ENCODE assay signal across 17 cellular contexts in the genomic region with DNA sequence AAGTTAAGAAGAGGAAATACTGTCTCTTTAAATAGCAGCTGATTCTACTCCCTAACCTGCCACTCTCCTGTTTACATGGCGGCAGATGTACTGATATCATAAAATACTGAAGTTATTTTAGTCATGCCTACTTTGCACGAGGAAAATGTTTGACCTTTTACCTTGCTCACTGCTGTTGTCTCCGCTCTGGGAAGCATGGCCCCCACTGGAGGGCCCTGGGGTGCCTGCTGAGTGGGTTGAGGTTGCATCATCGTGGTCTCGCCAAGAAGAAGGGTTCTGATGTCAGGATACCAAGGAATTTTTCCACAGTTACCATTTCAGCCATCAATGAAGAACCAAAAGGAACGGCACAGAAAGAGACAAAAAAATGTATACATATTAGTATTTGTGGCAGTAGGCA. TPM values are rescaled to one million over a fixed set of nuclear protein-coding genes. Genes with fewer than 3 reads are reported as not detected.
DNase-seq lines count a peak whose midpoint lies in the region; ATAC-seq, FAIRE-seq and TF ChIP-seq lines count a peak whose summit lies in the region.
"Had no signal": no experiment of that assay in that cellular context is flagged by ENCODE, and none has a peak within 500 bp of the region (broad histone marks: within the 10 kb centered on the region; RNA-seq: fewer than 3 reads in every experiment).

No MANE protein-coding gene starts in this region.

- no peaks in the 10 kb centered on the region for H3K9me3 Mint-ChIP-seq in activated CD4-positive, alpha-beta T cell treated with anti-CD3 and anti-CD28 coated beads for 36 hours (ENCODE audit: low read depth)

- no peak overlapping the region for H3K4me2 ChIP-seq in HepG2 (ENCODE audit: low read depth, low read length)
- H3K4me2 ChIP-seq: A549 had no signal

- H3K36me3 ChIP-seq in HepG2 (replicated peaks in 1 of 2; ENCODE audit: control insufficient read depth in 1 of 2, insufficient read depth in 2 of 2, low read length in 2 of 2) (peaks cover 0 to 23% of the 10 kb centered on the region in 2 experiments; a peak in 4 of 5 replicates), right lobe of liver (peaks cover 0 to 16% (median 6%) of the 10 kb centered on the region in 4 donors), left ventricle myocardium inferior (peaks cover 12% of the 10 kb centered on the region), muscle layer of duodenum (ENCODE audit: control insufficient read depth in 1 of 2, insufficient read depth in 2 of 2, low read length in 2 of 2) (peaks cover 0 to 17% of the 10 kb centered on the region in 2 donors), A673 (ENCODE audit: insufficient read depth, low read length, poor library complexity, severe bottlenecking) (no peaks in the 10 kb centered on the region)

- H3K36me3 Mint-ChIP-seq in activated CD4-positive, alpha-beta T cell treated with anti-CD3 and anti-CD28 coated beads for 36 hours (ENCODE audit: low read depth): no peaks in the 10 kb centered on the region

- no peak overlapping the region for H3K4me3 Mint-ChIP-seq in activated CD4-positive, alpha-beta T cell treated with anti-CD3 and anti-CD28 coated beads for 36 hours

- ATAC-seq in HepG2: no peak
- no peak for ATAC-seq in right lobe of liver
- ATAC-seq in activated CD4-positive, alpha-beta T cell treated with anti-CD3 and anti-CD28 coated beads for 36 hours: no peak
- ATAC-seq: A549, GM12878 had no signal

- H3K9ac ChIP-seq in HepG2 (ENCODE audit: insufficient read depth, low read depth, low read length): no peak overlapping the region
- H3K9ac ChIP-seq: GM23248 had no signal

- TF ChIP-seq RAD21 in HepG2 (CRISPR knock-in tag; IDR thresholded peaks at IDR 0.05): no peak

- POLR2A ChIA-PET in HepG2 (lab: Yijun Ruan, JAX) (no interaction called here), A673 (lab: Charles Lee; ENCODE audit: low non-redundant PET) (no interaction called here)
- POLR2A ChIA-PET in activated CD4-positive, alpha-beta T cell treated with anti-CD3 and anti-CD28 coated beads for 36 hours (lab: Charles Lee): no interaction called here

- in situ Hi-C loops in HepG2 (cut with HindIII; ENCODE audit: extremely low pct_ligation_motif_present, low pct_unique_long_range_greater_than_20kb): no loop called here

- H3K9me3 ChIP-seq in HepG2 (ENCODE audit: low read length): no peaks in the 10 kb centered on the region
- H3K9me3 ChIP-seq in right lobe of liver: no peaks in the 10 kb centered on the region
- H3K9me3 ChIP-seq in left ventricle myocardium inferior (replicated peaks): no peaks in the 10 kb centered on the region
- no peaks in the 10 kb centered on the region for H3K9me3 ChIP-seq in muscle layer of duodenum (ENCODE audit: control insufficient read depth in 1 of 2, low read length in 2 of 2)
- no peaks in the 10 kb centered on the region for H3K9me3 ChIP-seq in A673 (ENCODE audit: low read depth, low read length, poor library complexity, severe bottlenecking)
- H3K9me3 ChIP-seq: A549 had no signal

- BruUV-seq in HepG2 (replicated peaks; lab: Mats Ljungman, UMichigan): no TSS peak
- no TSS peak for BruUV-seq in A673 (replicated peaks; lab: Mats Ljungman, UMichigan)

- intact Hi-C loops in HepG2 (cut with micrococcal nuclease; ENCODE audit: unreplicated experiment): no loop called here
- intact Hi-C loops in right lobe of liver (cut with DNase I): no loop called here
- intact Hi-C loops in left ventricle myocardium inferior (cut with micrococcal nuclease): no loop called here
- intact Hi-C loops in activated CD4-positive, alpha-beta T cell treated with anti-CD3 and anti-CD28 coated beads for 36 hours (cut with DNase I, micrococcal nuclease): no loop called here
- intact Hi-C loops in A673 (cut with micrococcal nuclease; ENCODE audit: unreplicated experiment): no loop called here

- no peak for TF ChIP-seq EP300 in HepG2 (IDR thresholded peaks at IDR 0.05; ENCODE audit: low read depth in 2 of 2, low read length in 2 of 2)
- no peak for TF ChIP-seq EP300 in HepG2 (CRISPR knock-in tag; IDR thresholded peaks at IDR 0.05; ENCODE audit: borderline replicate concordance)

- H3K4me3 ChIP-seq in HepG2 (replicated peaks in 1 of 3; ENCODE audit: insufficient read depth in 1 of 3, low read depth in 2 of 3, low read length in 3 of 3): no peak overlapping the region
- no peak overlapping the region for H3K4me3 ChIP-seq in right lobe of liver
- H3K4me3 ChIP-seq in left ventricle myocardium inferior: no peak overlapping the region
- no peak overlapping the region for H3K4me3 ChIP-seq in muscle layer of duodenum (ENCODE audit: low read depth in 1 of 2, low read length in 2 of 2)
- H3K4me3 ChIP-seq in A673 (ENCODE audit: low read depth, low read length, poor library complexity, severe bottlenecking): no peak overlapping the region
- H3K4me3 ChIP-seq: A549, GM12878, GM23248 had no signal

- no peaks in the 10 kb centered on the region for H3K4me1 Mint-ChIP-seq in activated CD4-positive, alpha-beta T cell treated with anti-CD3 and anti-CD28 coated beads for 36 hours

- H3K27ac ChIP-seq in HepG2 (ENCODE audit: extremely low read length, insufficient read depth, low read length): no peak overlapping the region
- H3K27ac ChIP-seq in right lobe of liver: no peak overlapping the region
- peak overlapping the region; percentile 69 for H3K27ac ChIP-seq in left ventricle myocardium inferior (replicated peaks)
- peak overlapping the region; percentile 52 for H3K27ac ChIP-seq in muscle layer of duodenum (ENCODE audit: low read length)
- H3K27ac ChIP-seq in A673 (ENCODE audit: low read depth, low read length, poor library complexity, severe bottlenecking): no peak overlapping the region
- H3K27ac ChIP-seq: A549, C4-2B, GM23248 had no signal

- H3K79me2 ChIP-seq in HepG2 (ENCODE audit: insufficient read depth, low read length): no peaks in the 10 kb centered on the region

- TF ChIP-seq CTCF in HepG2 (CRISPR knock-in tag; IDR thresholded peaks at IDR 0.05) (no peak), right lobe of liver (IDR thresholded peaks at IDR 0.05) (no peak), left ventricle myocardium inferior (IDR thresholded peaks at IDR 0.05; ENCODE audit: borderline replicate concordance) (no peak), A673 (conservative IDR thresholded peaks at IDR 0.05; ENCODE audit: low read depth, low read length) (no peak)

- peaks cover 14% of the 10 kb centered on the region for H3K27me3 Mint-ChIP-seq in activated CD4-positive, alpha-beta T cell treated with anti-CD3 and anti-CD28 coated beads for 36 hours

- CTCF ChIA-PET in HepG2 (lab: Yijun Ruan, JAX; ENCODE audit: low intra/inter-chr PET ratio, low total read pairs) (no interaction called here), A673 (lab: Charles Lee) (no interaction called here)
- CTCF ChIA-PET in activated CD4-positive, alpha-beta T cell treated with anti-CD3 and anti-CD28 coated beads for 36 hours (lab: Charles Lee): no interaction called here

- DNase-seq in HepG2 (ENCODE audit: low spot score): no peak
- DNase-seq in right lobe of liver: no peak
- no peak for DNase-seq in left ventricle myocardium inferior
- DNase-seq in HPDE6-E6E7 (ENCODE audit: extremely low spot score): no peak
- no peak for DNase-seq in activated CD4-positive, alpha-beta T cell treated with anti-CD3 and anti-CD28 coated beads for 36 hours
- no peak for DNase-seq in A673 (ENCODE audit: low spot score)
- no peak for DNase-seq in NCI-H526 (lab: John Stamatoyannopoulos, UW)
- DNase-seq: GDM1, GM23248, NCI-H1048, NCI-H1436 treated with DMSO at 0.1 percent for 48 hours, NCI-H2081 treated with DMSO at 0.1 percent for 48 hours, NCI-H510A treated with DMSO at 0.1 percent for 48 hours had no signal

- no peak for TF ChIP-seq POLR2A in HepG2 (IDR thresholded peaks at IDR 0.05; ENCODE audit: insufficient read depth in 1 of 2, low read depth in 2 of 2, low read length in 2 of 2)
- no peak for TF ChIP-seq POLR2A in right lobe of liver (IDR thresholded peaks at IDR 0.05)

- H3K27me3 ChIP-seq in HepG2 (ENCODE audit: control insufficient read depth in 1 of 2, insufficient read depth in 2 of 2, low read length in 2 of 2): no peaks in the 10 kb centered on the region
- H3K27me3 ChIP-seq in right lobe of liver: no peaks in the 10 kb centered on the region
- no peaks in the 10 kb centered on the region for H3K27me3 ChIP-seq in left ventricle myocardium inferior (ENCODE audit: low read depth)
- H3K27me3 ChIP-seq in muscle layer of duodenum (ENCODE audit: low read depth, low read length): no peaks in the 10 kb centered on the region
- H3K27me3 ChIP-seq in A673 (replicated peaks; ENCODE audit: insufficient read depth, low read depth, low read length, poor library complexity): no peaks in the 10 kb centered on the region

- no peak overlapping the region for H2AFZ ChIP-seq in HepG2 (ENCODE audit: low read length)
- H2AFZ ChIP-seq: GM23248 had no signal

- 92% methylated on average over 6 of the region's 6 CpGs for WGBS in HepG2 (ENCODE audit: low lambda C conversion rate)
- 76% methylated on average over 6 of the region's 6 CpGs for WGBS in right lobe of liver (ENCODE audit: insufficient coverage, low coverage, low lambda C conversion rate, missing lambda C conversion rate)

- H4K20me1 ChIP-seq in HepG2 (ENCODE audit: insufficient read depth, low read length): no peaks in the 10 kb centered on the region

- H3K4me1 ChIP-seq in HepG2 (ENCODE audit: insufficient read depth, low read length) (peaks cover 17% of the 10 kb centered on the region), right lobe of liver (peaks cover 0 to 5% (median 0%) of the 10 kb centered on the region in 4 donors), left ventricle myocardium inferior (peaks cover 100% of the 10 kb centered on the region), muscle layer of duodenum (ENCODE audit: control insufficient read depth in 1 of 2, insufficient read depth in 2 of 2, low read length in 2 of 2) (peaks cover 13 to 48% of the 10 kb centered on the region in 2 donors), A673 (ENCODE audit: insufficient read depth, low read length, poor library complexity, severe bottlenecking) (no peaks in the 10 kb centered on the region)
- H3K4me1 ChIP-seq: A549 had no signal

- H3K27ac Mint-ChIP-seq in activated CD4-positive, alpha-beta T cell treated with anti-CD3 and anti-CD28 coated beads for 36 hours: no peak overlapping the region

- FAIRE-seq in HepG2 (lab: Jason Lieb, UNC): no peak
- FAIRE-seq: A549, GM12878 had no signal

RNA-seq across cellular contexts. Expression of gene MEIS2, which starts 16.7 kb away (rescaled TPM):
- total RNA-seq in HepG2 (2016; rRNA removed; fragmentation: Illumina TruSeq; extraction: Trizol) (12.4 and 12.6 TPM in 2 replicates), right lobe of liver (10 to 100 TPM in 2 of 6 experiments, 1 to 10 TPM in 4; 6.1 to 18.0 (median 7.9) TPM), left ventricle myocardium inferior (36.0 TPM), A673 (2021) (9.3 and 11.7 TPM in 2 replicates)
- 3.1 and 3.3 TPM in 2 replicates for total RNA-seq in HepG2 (2016; cell fraction: cytosol; rRNA removed; fragmentation: Illumina TruSeq; extraction: Trizol; ENCODE audit: low read depth)
- 10.3 and 12.7 TPM in 2 replicates for total RNA-seq in HepG2 (2016; cell fraction: insoluble cytoplasmic fraction; rRNA removed; fragmentation: Illumina TruSeq; extraction: Trizol)
- 7.1 TPM in 2 replicates for total RNA-seq in HepG2 (2016; cell fraction: membrane; rRNA removed; fragmentation: Illumina TruSeq; extraction: Trizol)
- total RNA-seq in HepG2 (2016; cell fraction: nucleus; rRNA removed; fragmentation: Illumina TruSeq; extraction: Trizol): 24.2 and 26.1 TPM in 2 replicates
- 9.4 and 10.7 TPM in 2 replicates for polyA plus RNA-seq in HepG2 (2011; rRNA removed)
- 6.7 and 8.0 TPM in 2 replicates for polyA plus RNA-seq in HepG2 (2011; cell fraction: cytosol; rRNA removed)
- 16.3 and 19.6 TPM in 2 replicates for polyA plus RNA-seq in HepG2 (2011; cell fraction: nucleus; rRNA removed)
- 8.0 and 8.7 TPM in 2 replicates for polyA plus RNA-seq in HepG2 (2012)
- 0.67 and 1.0 TPM in 2 replicates for polyA plus RNA-seq in HepG2 (2016; cell fraction: cytosol; fragmentation: Illumina TruSeq; extraction: Trizol; ENCODE audit: low read depth)
- 11.3 and 12.6 TPM in 2 replicates for polyA plus RNA-seq in HepG2 (2016; cell fraction: insoluble cytoplasmic fraction; fragmentation: Illumina TruSeq; extraction: Trizol; ENCODE audit: low read depth)
- polyA plus RNA-seq in HepG2 (2016; cell fraction: membrane; fragmentation: Illumina TruSeq; extraction: Trizol; ENCODE audit: low read depth): 3.0 and 4.3 TPM in 2 replicates
- polyA plus RNA-seq in HepG2 (2016; cell fraction: nucleus; fragmentation: Illumina TruSeq; extraction: Trizol; ENCODE audit: insufficient read depth, low read depth): 12.4 and 16.9 TPM in 2 replicates
- polyA minus RNA-seq in HepG2 (2011; rRNA and poly(A)+ RNA removed; ENCODE audit: low replicate concordance): 14.2 and 16.5 TPM in 2 replicates
- 3.7 and 6.8 TPM in 2 replicates for polyA minus RNA-seq in HepG2 (2011; cell fraction: cytosol; rRNA and poly(A)+ RNA removed)
- 67.3 and 70.4 TPM in 2 replicates for polyA minus RNA-seq in HepG2 (2011; cell fraction: nucleus; rRNA and poly(A)+ RNA removed)
- total RNA-seq in activated CD4-positive, alpha-beta T cell treated with anti-CD3 and anti-CD28 coated beads for 36 hours: not detected

Comparison
In these comparisons a context has a peak if more than half of its experiments do, and no peak if none do; other contexts are left out.
1. H3K27ac ChIP-seq: peak in left ventricle myocardium inferior (single experiment) and muscle layer of duodenum (single experiment); none in HepG2 (single experiment), right lobe of liver (0 of 3) and A673 (single experiment).
2. RNA of gene MEIS2, which starts 16.7 kb away (total RNA-seq): 36.0 TPM in left ventricle myocardium inferior (single experiment), 3.1 to 26.1 TPM in HepG2, 9.3 to 11.7 TPM in A673 and 6.1 to 18.0 TPM in right lobe of liver; not detected in activated CD4-positive, alpha-beta T cell treated with anti-CD3 and anti-CD28 coated beads for 36 hours; every median in the first group is over 4 times any median in the second.